In the genomic region with DNA sequence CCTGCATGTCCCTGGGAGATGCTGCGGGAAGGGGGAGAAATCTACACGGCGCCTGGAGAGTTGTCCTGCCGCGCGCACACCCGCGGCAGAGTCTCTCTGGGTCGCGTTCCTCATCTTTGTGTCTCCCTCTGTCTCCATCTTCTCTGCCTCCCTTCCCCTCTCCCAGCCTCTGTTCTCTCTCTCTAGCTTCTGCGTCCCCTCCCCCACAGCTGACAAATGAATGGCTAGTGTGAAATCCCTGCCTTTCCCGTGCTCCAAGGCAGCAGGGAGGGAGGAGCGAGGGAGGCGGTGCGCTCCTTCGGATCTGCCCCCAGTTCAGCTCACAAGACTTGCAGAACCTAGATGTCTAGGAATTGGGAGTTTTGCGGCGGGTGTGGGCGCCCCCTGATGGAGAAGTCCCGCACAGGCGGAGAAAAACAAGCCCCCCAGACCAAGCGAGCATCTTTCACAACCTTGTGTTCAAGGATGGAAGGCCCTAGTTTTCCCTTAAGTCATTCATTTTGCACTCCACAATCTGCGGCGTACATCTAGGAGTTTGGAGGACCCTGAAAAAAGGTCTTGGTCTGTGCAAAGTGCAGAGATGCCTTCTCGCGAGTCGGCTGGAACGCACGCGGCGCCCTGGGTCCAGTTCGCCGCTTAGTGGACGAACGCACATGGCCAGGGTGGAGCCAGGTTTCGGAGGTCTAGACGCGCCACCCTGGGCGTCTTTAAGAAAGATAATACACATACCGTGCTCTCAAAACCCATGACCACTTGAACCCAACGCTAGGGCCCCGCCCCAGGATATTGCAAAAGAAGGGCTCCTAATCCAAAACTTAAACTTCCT, we compare ENCODE assay signal across 8 cellular contexts. TPM values are rescaled to one million over a fixed set of nuclear protein-coding genes. Genes with fewer than 3 reads are reported as not detected.
DNase-seq lines count a peak whose midpoint lies in the region; ATAC-seq and TF ChIP-seq lines count a peak whose summit lies in the region.

No MANE protein-coding gene starts in this region.

- peaks cover 18% of the 10 kb centered on the region for H3K4me1 ChIP-seq in skeletal muscle satellite cell (ENCODE audit: control insufficient read depth, insufficient read depth, low read length)

- H3K4me3 ChIP-seq in NB4 (ENCODE audit: low read depth, low read length): peak overlapping the region; percentile 40
- H3K4me3 ChIP-seq in skeletal muscle satellite cell (ENCODE audit: low read length): peak overlapping the region; percentile 75

- H3K4me3 Mint-ChIP-seq in T-helper 17 cell: peak overlapping the region; percentile 98
- H3K4me3 Mint-ChIP-seq in central memory CD8-positive, alpha-beta T cell: peak overlapping the region; percentile 68

- H3K9me3 ChIP-seq in T-helper 17 cell (ENCODE audit: control insufficient read depth, low read length, poor library complexity, severe bottlenecking) (no peaks in the 10 kb centered on the region), skeletal muscle satellite cell (replicated peaks; ENCODE audit: low read length) (no peaks in the 10 kb centered on the region)

- peaks cover 16% of the 10 kb centered on the region for H3K27me3 ChIP-seq in skeletal muscle satellite cell (ENCODE audit: control insufficient read depth, insufficient read depth, low read length)

- H3K9me3 Mint-ChIP-seq in central memory CD8-positive, alpha-beta T cell: no peaks in the 10 kb centered on the region

- H3K4me1 Mint-ChIP-seq in T-helper 17 cell: peaks cover 24% of the 10 kb centered on the region
- peaks cover 20% of the 10 kb centered on the region for H3K4me1 Mint-ChIP-seq in central memory CD8-positive, alpha-beta T cell

- peak overlapping the region; percentile 92 for H3K9ac ChIP-seq in skeletal muscle satellite cell (ENCODE audit: low read depth, low read length)

- peaks cover 71% of the 10 kb centered on the region for H3K27me3 Mint-ChIP-seq in T-helper 17 cell
- peaks cover 83% of the 10 kb centered on the region for H3K27me3 Mint-ChIP-seq in central memory CD8-positive, alpha-beta T cell

- peak; percentile 61 for ATAC-seq in HG02678 (IDR thresholded peaks at IDR 0.05; ENCODE audit: unreplicated experiment)
- peak; percentile 59 for ATAC-seq in T-helper 17 cell
- ATAC-seq in central memory CD8-positive, alpha-beta T cell (replicated peaks; ENCODE audit: extremely low read depth, poor library complexity, severe bottlenecking): no peak

- TF ChIP-seq POLR2A in NB4 (IDR thresholded peaks at IDR 0.05; ENCODE audit: extremely low read depth, insufficient read length): no peak

- TF ChIP-seq CTCF in NB4 (IDR thresholded peaks at IDR 0.05; ENCODE audit: low read depth, low read length): peak; percentile 71

- peak overlapping the region; percentile 96 for H3K4me2 ChIP-seq in skeletal muscle satellite cell (ENCODE audit: low read length)

- DNase-seq in activated CD4-positive, alpha-beta T cell treated with anti-CD3 and anti-CD28 coated beads for 24 hours (ENCODE audit: low read depth in 2 of 2): peak; percentile 25 to 47
- DNase-seq in activated CD4-positive, alpha-beta T cell treated with anti-CD3 and anti-CD28 coated beads for 1 hour: no peak
- DNase-seq in NB4 (ENCODE audit: low read depth) (peak; percentile 70), T-helper 17 cell (peak in 1 of 3 donors; percentile 13), inferior parietal cortex (ENCODE audit: extremely low spot score) (peak; percentile 82)
- DNase-seq in central memory CD8-positive, alpha-beta T cell (ENCODE audit: low spot score in 2 of 2): no peak

- H3K36me3 ChIP-seq in skeletal muscle satellite cell (ENCODE audit: insufficient read depth, low read length): no peaks in the 10 kb centered on the region

- peaks cover 12% of the 10 kb centered on the region for H3K36me3 Mint-ChIP-seq in T-helper 17 cell (ENCODE audit: low read depth)
- no peaks in the 10 kb centered on the region for H3K36me3 Mint-ChIP-seq in central memory CD8-positive, alpha-beta T cell (ENCODE audit: insufficient read depth)

- peak overlapping the region; percentile 70 for H3K27ac Mint-ChIP-seq in T-helper 17 cell
- H3K27ac Mint-ChIP-seq in central memory CD8-positive, alpha-beta T cell (ENCODE audit: low read depth): no peak overlapping the region

RNA-seq across cellular contexts. Expression of a gene that starts 2.0 kb away (rescaled TPM):
- 10 to 100 TPM in 1 of 2 donors, 1 to 10 TPM in 1; 8.0 to 34.2 TPM for total RNA-seq in T-helper 17 cell
- total RNA-seq in skeletal muscle satellite cell (2012; rRNA removed): 85.6 and 92.0 TPM in 2 replicates

Comparison
In these comparisons a context has a peak if more than half of its experiments do, and no peak if none do; other contexts are left out.
1. DNase-seq: peak in activated CD4-positive, alpha-beta T cell treated with anti-CD3 and anti-CD28 coated beads for 24 hours (2 of 2), NB4 (single experiment) and inferior parietal cortex (single experiment); none in activated CD4-positive, alpha-beta T cell treated with anti-CD3 and anti-CD28 coated beads for 1 hour (single experiment) and central memory CD8-positive, alpha-beta T cell (0 of 2).